Comparison of ENCODE assay signal across 16 cellular contexts in the genomic region with DNA sequence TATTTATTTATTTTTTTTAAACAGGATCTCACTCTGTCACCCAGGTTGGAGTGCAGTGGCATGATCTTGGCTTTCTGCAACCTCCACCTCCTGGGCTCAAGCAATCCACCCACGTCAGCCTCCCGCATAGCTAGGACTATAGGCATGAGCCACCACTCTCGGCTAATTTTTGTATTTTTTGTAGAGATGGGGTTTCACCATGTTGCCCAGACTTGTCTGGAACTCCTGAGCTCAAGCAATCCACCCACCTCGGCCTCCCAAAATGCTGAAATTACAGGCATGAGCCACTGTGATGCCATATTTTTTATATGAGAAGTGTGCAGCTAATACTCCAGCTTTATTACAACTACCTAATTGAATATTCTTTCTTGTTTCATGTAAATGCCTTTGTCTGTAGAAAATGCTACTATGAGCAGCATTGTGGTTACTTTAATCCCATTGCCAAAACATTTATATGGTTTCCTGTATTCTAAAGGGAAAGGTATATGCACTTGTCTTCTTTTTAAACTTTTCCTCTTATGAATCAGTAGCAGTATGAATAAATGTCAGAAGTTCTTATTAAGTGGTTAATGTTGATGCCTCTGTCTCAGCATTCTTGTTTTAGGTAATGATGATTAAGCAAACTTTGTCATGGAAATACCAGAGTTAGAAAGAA.
"Had no signal": no experiment of that assay in that cellular context is flagged by ENCODE, and none has a peak within 500 bp of the region (broad histone marks: within the 10 kb centered on the region; RNA-seq: fewer than 3 reads in every experiment).

No MANE protein-coding gene starts in this region.

- H3K27ac Mint-ChIP-seq: WTC11 had no signal

- H3K4me3 Mint-ChIP-seq: neural crest cell, WTC11 had no signal

- H3K79me2 ChIP-seq: hepatocyte had no signal

- H3K4me1 Mint-ChIP-seq: neural crest cell had no signal

- H3K27me3 ChIP-seq: testis, upper lobe of left lung had no signal

- H2AFZ ChIP-seq: hepatocyte had no signal

- H3K36me3 ChIP-seq: esophagus muscularis mucosa, prostate gland, SJSA1, stomach, upper lobe of left lung had no signal

- H3K4me2 ChIP-seq: hepatocyte had no signal

- H3K4me3 ChIP-seq: coronary artery, esophagus muscularis mucosa, hepatocyte, prostate gland, SJSA1, stomach, testis, upper lobe of left lung had no signal

- H3K27ac ChIP-seq: coronary artery, esophagus muscularis mucosa, hepatocyte, prostate gland, SJSA1, stomach, testis, upper lobe of left lung had no signal

- H3K4me1 ChIP-seq: esophagus muscularis mucosa, prostate gland, SJSA1, stomach, testis, upper lobe of left lung had no signal

- H3K36me3 Mint-ChIP-seq: WTC11 had no signal

- DNase-seq: activated gamma-delta T cell treated with Interleukin-2 at 50 U/mL for 16 hours; amniotic stem cell; central memory CD4-positive, alpha-beta T cell; islet precursor cell; right cardiac atrium; small intestine; stomach; testis; upper lobe of left lung had no signal

- H3K9me3 Mint-ChIP-seq: neural crest cell, WTC11 had no signal

- H3K9me3 ChIP-seq: esophagus muscularis mucosa, prostate gland, SJSA1, stomach, testis, upper lobe of left lung had no signal
